ENCODE assay signal across 8 cellular contexts in genomic region chr12:6735448-6736191, GRCh38. TPM values are rescaled to one million over a fixed set of nuclear protein-coding genes. Genes with fewer than 3 reads are reported as not detected.
DNase-seq lines count a peak whose midpoint lies in the region; ATAC-seq, FAIRE-seq and TF ChIP-seq lines count a peak whose summit lies in the region.

No MANE protein-coding gene starts in this region.

- POLR2A ChIA-PET in T-cell (lab: Charles Lee): interaction anchor here in 1 of 2 donors (0.6 kb wide), 1 partner anchor 53 kb away, joined by 6 read pairs; no protein-coding TSS in a partner anchor

- peaks cover 0 to 5% (median 4%) of the 10 kb centered on the region in 3 donors for H3K4me1 Mint-ChIP-seq in T-cell

- ATAC-seq in T-cell (replicated peaks in 1 of 4) (peak in 3 of 4 experiments; percentile 49 to 61 (median 50)), GM21390 (IDR thresholded peaks at IDR 0.05; ENCODE audit: unreplicated experiment) (no peak), HG03342 (IDR thresholded peaks at IDR 0.05; ENCODE audit: unreplicated experiment) (no peak)

- no peak overlapping the region for H3K4me3 ChIP-seq in breast epithelium

- H3K27ac ChIP-seq in breast epithelium: peak overlapping the region in 1 of 2 donors; percentile 20

- H3K36me3 ChIP-seq in breast epithelium: peaks cover 3% of the 10 kb centered on the region

- no peak overlapping the region for H3K4me3 Mint-ChIP-seq in T-cell

- H3K36me3 Mint-ChIP-seq in T-cell: peaks cover 21% of the 10 kb centered on the region

- CTCF ChIA-PET in T-cell (lab: Charles Lee): no interaction called here

- H3K27me3 ChIP-seq in breast epithelium: no peaks in the 10 kb centered on the region

- intact Hi-C loops in breast epithelium (cut with DNase I; ENCODE audit: low total_unique reads): no loop called here

- no peaks in the 10 kb centered on the region for H3K9me3 ChIP-seq in breast epithelium

- peak; percentile 40 to 72 (median 67) for TF ChIP-seq CTCF in breast epithelium (IDR thresholded peaks at IDR 0.05)

- no peak overlapping the region for H3K27ac Mint-ChIP-seq in T-cell

- DNase-seq in GDM1 (lab: John Stamatoyannopoulos, UW): peak; percentile 44
- DNase-seq in M059J (ENCODE audit: low read depth): peak; percentile 55
- peak in 18 of 34 experiments; percentile 9 to 48 (median 26) for DNase-seq in T-cell
- peak; percentile 70 to 83 for DNase-seq in breast epithelium (ENCODE audit: low spot score in 2 of 2)
- peak; percentile 10 to 25 for DNase-seq in stimulated activated CD4-positive, alpha-beta T cell treated with anti-CD3 and anti-CD28 coated beads, Interleukin-15, amount 100 ng/mL, for 48 hours (ENCODE audit: low read depth in 2 of 2)

- H3K27me3 Mint-ChIP-seq in T-cell: no peaks in the 10 kb centered on the region

- H3K9me3 Mint-ChIP-seq in T-cell: no peaks in the 10 kb centered on the region

- no peak for TF ChIP-seq POLR2A in breast epithelium (IDR thresholded peaks at IDR 0.05)

- no peaks in the 10 kb centered on the region for H3K4me1 ChIP-seq in breast epithelium

- peak; percentile 66 for FAIRE-seq in islet of Langerhans (lab: Jason Lieb, UNC)

RNA-seq across cellular contexts. Expression of gene COPS7A, which starts 11.8 kb away (rescaled TPM):
- total RNA-seq in M059J (2014; rRNA removed; shearing (Covaris generic)): 60.2 and 66.0 TPM in 2 replicates
- 10 to 100 TPM; 18.5 to 33.1 (median 31.8) TPM for total RNA-seq in T-cell
- total RNA-seq in breast epithelium: 10 to 100 TPM; 52.1 to 72.2 (median 59.9) TPM

RNA-seq across cellular contexts. Expression of gene MLF2, which starts 17.3 kb away (rescaled TPM):
- total RNA-seq in M059J (2014; rRNA removed; shearing (Covaris generic)): 274 and 278 TPM in 2 replicates
- total RNA-seq in T-cell: 100 to 1,000 TPM in 1 of 5 donors, 10 to 100 TPM in 4; 83.3 to 125 (median 88.4) TPM
- 100 to 1,000 TPM; 130 to 168 (median 159) TPM for total RNA-seq in breast epithelium

RNA-seq across cellular contexts. Expression of gene PTMS, which starts 30.5 kb away (rescaled TPM):
- 136 and 216 TPM in 2 replicates for total RNA-seq in M059J (2014; rRNA removed; shearing (Covaris generic))
- total RNA-seq in T-cell (10 to 100 TPM in 3 of 5 donors, 1 to 10 TPM in 2; 6.5 to 15.9 (median 10.6) TPM), breast epithelium (100 to 1,000 TPM in 1 of 3 donors, 10 to 100 TPM in 2; 70.9 to 101 (median 85.8) TPM)

RNA-seq across cellular contexts. Expression of gene PIANP, which starts 35.0 kb away (rescaled TPM):
- total RNA-seq in M059J (2014; rRNA removed; shearing (Covaris generic)): 0.12 TPM in 1 of 2 replicates, not detected in the other
- total RNA-seq in T-cell (1 to 10 TPM in 3 of 5 donors, under 1 TPM in 1, not detected in 1; 0.88 to 2.5 (median 2.4) TPM), breast epithelium (under 1 TPM in 2 of 3 donors, not detected in 1; 0.29 to 0.33 TPM)

RNA-seq across cellular contexts. Expression of gene LAG3, which starts 36.7 kb away (rescaled TPM):
- total RNA-seq in M059J (2014; rRNA removed; shearing (Covaris generic)): not detected in 2 replicates
- 10 to 100 TPM in 1 of 5 donors, 1 to 10 TPM in 4; 3.7 to 10.6 (median 7.3) TPM for total RNA-seq in T-cell
- 1 to 10 TPM in 1 of 3 donors, under 1 TPM in 2; 0.44 to 1.3 (median 0.80) TPM for total RNA-seq in breast epithelium

Comparison
In these comparisons a context has a peak if more than half of its experiments do, and no peak if none do; other contexts are left out.
1. DNase-seq: peak in every context shown above with its lines; median percentile 76 in breast epithelium; 55 in M059J; 44 in GDM1; 26 in T-cell; 18 in stimulated activated CD4-positive, alpha-beta T cell treated with anti-CD3 and anti-CD28 coated beads, Interleukin-15, amount 100 ng/mL, for 48 hours.
2. ATAC-seq: peak in T-cell (3 of 4); none in GM21390 (single experiment) and HG03342 (single experiment).